ENCODE assay signal across 14 cellular contexts in genomic region chr1:99602404-99602969, GRCh38. TPM values are rescaled to one million over a fixed set of nuclear protein-coding genes. Genes with fewer than 3 reads are reported as not detected.
DNase-seq lines count a peak whose midpoint lies in the region; ATAC-seq and TF ChIP-seq lines count a peak whose summit lies in the region.
"Had no signal": no experiment of that assay in that cellular context is flagged by ENCODE, and none has a peak within 500 bp of the region (broad histone marks: within the 10 kb centered on the region; RNA-seq: fewer than 3 reads in every experiment).

No MANE protein-coding gene starts in this region.

- TF ChIP-seq CTCF in heart right ventricle (IDR thresholded peaks at IDR 0.05) (no peak), endothelial cell (IDR thresholded peaks at IDR 0.05; ENCODE audit: unreplicated experiment) (no peak), gastrocnemius medialis (IDR thresholded peaks at IDR 0.05 in 4 of 5, conservative IDR thresholded peaks at IDR 0.05 in 1 of 5) (no peak)

- peaks cover 31% of the 10 kb centered on the region for H3K4me1 Mint-ChIP-seq in endothelial cell (ENCODE audit: unreplicated experiment)
- H3K4me1 Mint-ChIP-seq: CD4-positive, CD25-positive, alpha-beta regulatory T cell had no signal

- H3K27me3 Mint-ChIP-seq in endothelial cell (ENCODE audit: unreplicated experiment), result peaks cover 2% of the 10 kb centered on the region
- H3K27me3 Mint-ChIP-seq: CD4-positive, CD25-positive, alpha-beta regulatory T cell had no signal

- no peak for DNase-seq in heart right ventricle
- no peak for DNase-seq in Right ventricle myocardium inferior (ENCODE audit: missing footprints)
- DNase-seq in endothelial cell (ENCODE audit: low spot score), result no peak
- no peak for DNase-seq in gastrocnemius medialis
- DNase-seq in NCI-H128 (lab: John Stamatoyannopoulos, UW; ENCODE audit: unreplicated experiment), result no peak
- DNase-seq in MG63, result no peak
- DNase-seq: ACHN; CD4-positive, CD25-positive, alpha-beta regulatory T cell; DMS79; GM23248 had no signal

- H3K27ac Mint-ChIP-seq in endothelial cell (ENCODE audit: unreplicated experiment), result peak overlapping the region; percentile 78
- H3K27ac Mint-ChIP-seq: CD4-positive, CD25-positive, alpha-beta regulatory T cell had no signal

- peaks cover 2 to 63% (median 34%) of the 10 kb centered on the region in 9 donors for H3K4me1 ChIP-seq in heart right ventricle
- H3K4me1 ChIP-seq in gastrocnemius medialis, result peaks cover 0 to 16% of the 10 kb centered on the region in 2 donors
- H3K4me1 ChIP-seq: BLaER1 treated with 17β-estradiol and CSF1 and Interleukin-3, amounts not matched to agents 10 nM and 100 nM had no signal

- H3K4me3 ChIP-seq in heart right ventricle, result no peak overlapping the region
- H3K4me3 ChIP-seq in gastrocnemius medialis, result no peak overlapping the region
- H3K4me3 ChIP-seq in MG63, result no peak overlapping the region
- H3K4me3 ChIP-seq: BLaER1 treated with 17β-estradiol and CSF1 and Interleukin-3, amounts not matched to agents 10 nM and 100 nM; GM12878; GM23248 had no signal

- H3K4me3 Mint-ChIP-seq in endothelial cell (ENCODE audit: unreplicated experiment), result no peak overlapping the region
- H3K4me3 Mint-ChIP-seq: CD4-positive, CD25-positive, alpha-beta regulatory T cell had no signal

- H3K27ac ChIP-seq in heart right ventricle (peak overlapping the region in 8 of 10 donors; percentile 24 to 78 (median 47)), gastrocnemius medialis (peak overlapping the region in 3 of 4 donors; percentile 39 to 64 (median 56))
- H3K27ac ChIP-seq: BLaER1 treated with 17β-estradiol and CSF1 and Interleukin-3, amounts not matched to agents 10 nM and 100 nM; GM23248 had no signal

- H3K9me3 Mint-ChIP-seq in endothelial cell (ENCODE audit: unreplicated experiment), result no peaks in the 10 kb centered on the region

- H3K36me3 ChIP-seq in heart right ventricle (no peaks in the 10 kb centered on the region), gastrocnemius medialis (no peaks in the 10 kb centered on the region), MG63 (no peaks in the 10 kb centered on the region)
- H3K36me3 ChIP-seq: BLaER1 treated with 17β-estradiol and CSF1 and Interleukin-3, amounts not matched to agents 10 nM and 100 nM had no signal

- peak in 6 of 8 donors; percentile 26 to 73 (median 53) for ATAC-seq in heart right ventricle
- no peak for ATAC-seq in Right ventricle myocardium inferior
- ATAC-seq in gastrocnemius medialis, result peak; percentile 30
- ATAC-seq in HG03039 (IDR thresholded peaks at IDR 0.05; ENCODE audit: unreplicated experiment), result no peak
- ATAC-seq: HCT116 had no signal

- in situ Hi-C loops in gastrocnemius medialis (cut with MboI; ENCODE audit: low sequenced_read_pairs in 4 of 4), result no loop called here

- WGBS in heart right ventricle, 2 donors, result 52 to 64% methylated on average over 1 of the region's 1 CpG

- H3K9me3 ChIP-seq in heart right ventricle, result peaks cover 0 to 4% (median 0%) of the 10 kb centered on the region in 11 donors
- H3K9me3 ChIP-seq in gastrocnemius medialis, result no peaks in the 10 kb centered on the region
- H3K9me3 ChIP-seq in MG63, result no peaks in the 10 kb centered on the region; the same call in 1 of the 2 replicates

- TF ChIP-seq POLR2A in gastrocnemius medialis (IDR thresholded peaks at IDR 0.05), result no peak

- intact Hi-C loops in heart right ventricle (cut with DNase I) (loop anchor here in 5 of 10 donors (5.0 to 10.0 kb wide), 3 partner anchors 35 to 82 kb away; partner anchors contain the start of gene PALMD (in 1 of the 5)), Right ventricle myocardium inferior (cut with DNase I) (no loop called here), gastrocnemius medialis (cut with DNase I; ENCODE audit: low total_unique reads) (no loop called here)

- no peaks in the 10 kb centered on the region for H3K36me3 Mint-ChIP-seq in endothelial cell (ENCODE audit: low read depth, unreplicated experiment)
- H3K36me3 Mint-ChIP-seq: CD4-positive, CD25-positive, alpha-beta regulatory T cell had no signal

- H3K27me3 ChIP-seq in heart right ventricle, result no peaks in the 10 kb centered on the region
- H3K27me3 ChIP-seq in gastrocnemius medialis, result no peaks in the 10 kb centered on the region
- H3K27me3 ChIP-seq in MG63, result no peaks in the 10 kb centered on the region
- H3K27me3 ChIP-seq: BLaER1 treated with 17β-estradiol and CSF1 and Interleukin-3, amounts not matched to agents 10 nM and 100 nM had no signal

RNA-seq across cellular contexts. Expression of gene PALMD, which starts 43.4 kb away (rescaled TPM):
- total RNA-seq in heart right ventricle (100 to 1,000 TPM in 7 of 10 donors, 10 to 100 TPM in 3; 82.5 to 173 (median 121) TPM), Right ventricle myocardium inferior (122 TPM), endothelial cell (ENCODE audit: unreplicated experiment) (1.9 TPM), gastrocnemius medialis (100 to 1,000 TPM in 1 of 4 donors, 10 to 100 TPM in 3; 60.7 to 254 (median 79.1) TPM)
- 100 to 1,000 TPM in 1 of 2 donors, 10 to 100 TPM in 1; 81.2 to 194 TPM for polyA plus RNA-seq in heart right ventricle
- total RNA-seq in MG63 (2014; rRNA removed; shearing (Covaris generic); ENCODE audit: low replicate concordance), result 2.5 and 4.3 TPM in 2 replicates
- total RNA-seq: CD4-positive, CD25-positive, alpha-beta regulatory T cell had no signal
- polyA plus RNA-seq: CD4-positive, CD25-positive, alpha-beta regulatory T cell had no signal

Comparison
In these comparisons a context has a peak if more than half of its experiments do, and no peak if none do; other contexts are left out.
1. ATAC-seq: peak in heart right ventricle (6 of 8) and gastrocnemius medialis (2 of 2); none in Right ventricle myocardium inferior (single experiment) and HG03039 (single experiment).
2. RNA of gene PALMD, which starts 43.4 kb away (total RNA-seq): 82.5 to 173 TPM in heart right ventricle, 122 TPM in Right ventricle myocardium inferior (single experiment) and 60.7 to 254 TPM in gastrocnemius medialis; 2.5 to 4.3 TPM in MG63 and 1.9 TPM in endothelial cell (single experiment); every median in the first group is over 10 times any median in the second.